ENCODE assay signal across 8 cellular contexts in genomic region chr6:31821301-31822037, GRCh38. TPM values are rescaled to one million over a fixed set of nuclear protein-coding genes. Genes with fewer than 3 reads are reported as not detected.
A peak's percentile ranks its signal among the peaks of the same experiment; 100 is the strongest.
DNase-seq lines count a peak whose midpoint lies in the region; ATAC-seq, FAIRE-seq and TF ChIP-seq lines count a peak whose summit lies in the region.

No MANE protein-coding gene starts in this region.

- H3K4me2 ChIP-seq in HepG2 (ENCODE audit: low read depth, low read length) = peak overlapping the region; percentile 76

- no peaks in the 10 kb centered on the region for H4K20me1 ChIP-seq in HepG2 (ENCODE audit: insufficient read depth, low read length)

- no peaks in the 10 kb centered on the region for H3K36me3 Mint-ChIP-seq in activated B cell treated with CpG ODN at 0.5 μM for 24 hours (ENCODE audit: low read depth)

- peaks cover 37% of the 10 kb centered on the region for H3K4me1 Mint-ChIP-seq in activated B cell treated with CpG ODN at 0.5 μM for 24 hours

- in situ Hi-C loops in HepG2 (cut with HindIII; ENCODE audit: extremely low pct_ligation_motif_present, low pct_unique_long_range_greater_than_20kb) = no loop called here

- TF ChIP-seq CTCF in AG04449 (IDR thresholded peaks at IDR 0.05; ENCODE audit: insufficient read depth, low read length, missing control alignments) (no peak), LNCaP clone FGC (IDR thresholded peaks at IDR 0.05; ENCODE audit: control insufficient read depth, extremely low read depth, insufficient read depth) (no peak), activated B cell treated with CpG ODN at 0.5 μM for 24 hours (IDR thresholded peaks at IDR 0.05) (no peak), HepG2 (CRISPR knock-in tag; IDR thresholded peaks at IDR 0.05) (no peak)

- no peaks in the 10 kb centered on the region for H3K27me3 ChIP-seq in HepG2 (ENCODE audit: control insufficient read depth in 1 of 2, insufficient read depth in 2 of 2, low read length in 2 of 2)

- TF ChIP-seq RAD21 in HepG2 (CRISPR knock-in tag; IDR thresholded peaks at IDR 0.05) = 0 out of 2 replicates have a peak, but pooled peaks have one; percentile 14

- H3K4me3 ChIP-seq in AG04449 (ENCODE audit: low read depth, low read length) (peak overlapping the region; percentile 64), LNCaP clone FGC (ENCODE audit: low read depth, low read length) (peak overlapping the region; percentile 70), HepG2 (replicated peaks in 1 of 3; ENCODE audit: insufficient read depth in 1 of 3, low read depth in 2 of 3, low read length in 3 of 3) (peak overlapping the region; percentile 67 to 91 (median 87))

- H3K27me3 Mint-ChIP-seq in activated B cell treated with CpG ODN at 0.5 μM for 24 hours = no peaks in the 10 kb centered on the region

- H3K9me3 ChIP-seq in HepG2 (ENCODE audit: low read length) = no peaks in the 10 kb centered on the region

- intact Hi-C loops in activated B cell treated with CpG ODN at 0.5 μM for 24 hours (cut with micrococcal nuclease) (loop anchor here (1.0 kb wide), 1 partner anchor 15 kb away; the partner anchor contains the start of gene LSM2), HepG2 (cut with micrococcal nuclease; ENCODE audit: unreplicated experiment) (loop anchor here (2.0 kb wide), 1 partner anchor 141 kb away; the partner anchor contains the start of gene LY6G5C)

- no peak for FAIRE-seq in HepG2 (lab: Jason Lieb, UNC)

- peak overlapping the region; percentile 97 for H3K27ac Mint-ChIP-seq in activated B cell treated with CpG ODN at 0.5 μM for 24 hours

- no peaks in the 10 kb centered on the region for H3K36me3 ChIP-seq in HepG2 (replicated peaks in 1 of 2; ENCODE audit: control insufficient read depth in 1 of 2, insufficient read depth in 2 of 2, low read length in 2 of 2)

- peak overlapping the region; percentile 100 for H3K27ac ChIP-seq in cingulate gyrus (ENCODE audit: low read depth, low read length)
- peak overlapping the region; percentile 86 for H3K27ac ChIP-seq in HepG2 (ENCODE audit: extremely low read length, insufficient read depth, low read length)

- H3K4me3 Mint-ChIP-seq in activated B cell treated with CpG ODN at 0.5 μM for 24 hours = peak overlapping the region; percentile 92

- POLR2A ChIA-PET in AG04449 (lab: Yijun Ruan, JAX) = interaction anchor here (2.7 kb wide), 1 partner anchor 7 kb away, joined by 10 read pairs; the partner anchor contains the start of genes HSPA1A and HSPA1L
- POLR2A ChIA-PET in activated B cell treated with CpG ODN at 0.5 μM for 24 hours (lab: Charles Lee) = interaction anchor here (0.5 to 1.9 kb wide), 13 partner anchors 9 to 169 kb away, joined by 3 to 12 read pairs (median 3); partner anchors contain the start of genes ABHD16A, BAG6, DDAH2 and GPANK1
- POLR2A ChIA-PET in HepG2 (lab: Yijun Ruan, JAX) = interaction anchor here (0.6 to 6.9 kb wide), 15 partner anchors 14 to 1207 kb away, joined by 3 to 66 read pairs (median 5); partner anchors contain the start of genes APOM, BAG6, CLIC1 and GPANK1

- H2AFZ ChIP-seq in HepG2 (ENCODE audit: low read length) = peak overlapping the region; percentile 81

- DNase-seq in AG04449 (ENCODE audit: low read depth, low spot score) (no peak), LNCaP clone FGC (ENCODE audit: low read depth) (no peak), activated B cell treated with CpG ODN at 0.5 μM for 24 hours (no peak), HepG2 (ENCODE audit: low spot score) (no peak), DMS153 treated with DMSO at 0.1 percent for 48 hours (lab: John Stamatoyannopoulos, UW; ENCODE audit: unreplicated experiment) (no peak)
- DNase-seq in stimulated activated CD4-positive, alpha-beta T cell treated with anti-CD3 and anti-CD28 coated beads, Interleukin-2, amount 100 ng/mL, for 48 hours = peak; percentile 73 to 76

- 16% methylated on average over 39 of the region's 39 CpGs for WGBS in HepG2 (ENCODE audit: low lambda C conversion rate)

- peak overlapping the region; percentile 72 for H3K9ac ChIP-seq in HepG2 (ENCODE audit: insufficient read depth, low read depth, low read length)

- BruUV-seq in HepG2 (replicated peaks; lab: Mats Ljungman, UMichigan) = TSS peak; percentile 84

- no peak for TF ChIP-seq EP300 in HepG2 (IDR thresholded peaks at IDR 0.05; ENCODE audit: low read depth in 2 of 2, low read length in 2 of 2)
- no peak for TF ChIP-seq EP300 in HepG2 (CRISPR knock-in tag; IDR thresholded peaks at IDR 0.05; ENCODE audit: borderline replicate concordance)

- peak; percentile 38 for ATAC-seq in GM18870 (IDR thresholded peaks at IDR 0.05; ENCODE audit: unreplicated experiment)
- peak; percentile 43 for ATAC-seq in activated B cell treated with CpG ODN at 0.5 μM for 24 hours (ENCODE audit: low read depth)
- ATAC-seq in HepG2 = peak; percentile 13

- peaks cover 62% of the 10 kb centered on the region for H3K4me1 ChIP-seq in HepG2 (ENCODE audit: insufficient read depth, low read length)

- no peaks in the 10 kb centered on the region for H3K9me3 Mint-ChIP-seq in activated B cell treated with CpG ODN at 0.5 μM for 24 hours

- TF ChIP-seq POLR2A in HepG2 (IDR thresholded peaks at IDR 0.05; ENCODE audit: insufficient read depth in 1 of 2, low read depth in 2 of 2, low read length in 2 of 2) = peak in 1 of 2 experiments; percentile 51; a peak in 3 of 4 replicates

- CTCF ChIA-PET in AG04449 (lab: Yijun Ruan, JAX) = interaction anchor here (0.7 to 1.3 kb wide), 2 partner anchors 26 to 223 kb away, joined by 3 read pairs; partner anchors contain the start of gene VARS1
- CTCF ChIA-PET in activated B cell treated with CpG ODN at 0.5 μM for 24 hours (lab: Charles Lee) = no interaction called here
- CTCF ChIA-PET in HepG2 (lab: Yijun Ruan, JAX; ENCODE audit: low intra/inter-chr PET ratio, low total read pairs) = no interaction called here

- H3K79me2 ChIP-seq in HepG2 (ENCODE audit: insufficient read depth, low read length) = peaks cover 27% of the 10 kb centered on the region

RNA-seq across cellular contexts. Expression of gene HSPA1B, which starts 6.1 kb away (rescaled TPM):
- 23.7 and 30.4 TPM in 2 replicates for total RNA-seq in activated B cell treated with CpG ODN at 0.5 μM for 24 hours
- total RNA-seq in HepG2 (2016; rRNA removed; fragmentation: Illumina TruSeq; extraction: Trizol) = 186 and 189 TPM in 2 replicates
- 8.9 and 12.5 TPM in 2 replicates for total RNA-seq in HepG2 (2016; cell fraction: cytosol; rRNA removed; fragmentation: Illumina TruSeq; extraction: Trizol; ENCODE audit: low read depth)
- total RNA-seq in HepG2 (2016; cell fraction: insoluble cytoplasmic fraction; rRNA removed; fragmentation: Illumina TruSeq; extraction: Trizol) = 148 and 193 TPM in 2 replicates
- 24.6 and 28.1 TPM in 2 replicates for total RNA-seq in HepG2 (2016; cell fraction: membrane; rRNA removed; fragmentation: Illumina TruSeq; extraction: Trizol)
- total RNA-seq in HepG2 (2016; cell fraction: nucleus; rRNA removed; fragmentation: Illumina TruSeq; extraction: Trizol) = 88.3 and 95.9 TPM in 2 replicates
- 26.0 and 57.2 TPM in 2 replicates for polyA plus RNA-seq in HepG2 (2011; rRNA removed)
- polyA plus RNA-seq in HepG2 (2011; cell fraction: cytosol; rRNA removed) = 26.6 and 33.8 TPM in 2 replicates
- polyA plus RNA-seq in HepG2 (2011; cell fraction: nucleus; rRNA removed) = 55.8 and 89.9 TPM in 2 replicates
- 39.8 and 132 TPM in 2 replicates for polyA plus RNA-seq in HepG2 (2012)
- polyA plus RNA-seq in HepG2 (2016; cell fraction: cytosol; fragmentation: Illumina TruSeq; extraction: Trizol; ENCODE audit: low read depth) = 5.4 and 5.8 TPM in 2 replicates
- 148 and 182 TPM in 2 replicates for polyA plus RNA-seq in HepG2 (2016; cell fraction: insoluble cytoplasmic fraction; fragmentation: Illumina TruSeq; extraction: Trizol; ENCODE audit: low read depth)
- 11.1 and 13.6 TPM in 2 replicates for polyA plus RNA-seq in HepG2 (2016; cell fraction: membrane; fragmentation: Illumina TruSeq; extraction: Trizol; ENCODE audit: low read depth)
- 115 and 118 TPM in 2 replicates for polyA plus RNA-seq in HepG2 (2016; cell fraction: nucleus; fragmentation: Illumina TruSeq; extraction: Trizol; ENCODE audit: insufficient read depth, low read depth)
- 84.4 and 185 TPM in 2 replicates for polyA minus RNA-seq in HepG2 (2011; rRNA and poly(A)+ RNA removed; ENCODE audit: low replicate concordance)
- polyA minus RNA-seq in HepG2 (2011; cell fraction: cytosol; rRNA and poly(A)+ RNA removed) = 48.1 and 67.3 TPM in 2 replicates
- polyA minus RNA-seq in HepG2 (2011; cell fraction: nucleus; rRNA and poly(A)+ RNA removed) = 22.7 and 36.4 TPM in 2 replicates

RNA-seq across cellular contexts. Expression of gene HSPA1A, which starts 6.1 kb away (rescaled TPM):
- 27.1 and 28.1 TPM in 2 replicates for total RNA-seq in activated B cell treated with CpG ODN at 0.5 μM for 24 hours
- 83.5 and 85.0 TPM in 2 replicates for total RNA-seq in HepG2 (2016; rRNA removed; fragmentation: Illumina TruSeq; extraction: Trizol)
- total RNA-seq in HepG2 (2016; cell fraction: cytosol; rRNA removed; fragmentation: Illumina TruSeq; extraction: Trizol; ENCODE audit: low read depth) = 4.6 and 5.3 TPM in 2 replicates
- 66.4 and 92.2 TPM in 2 replicates for total RNA-seq in HepG2 (2016; cell fraction: insoluble cytoplasmic fraction; rRNA removed; fragmentation: Illumina TruSeq; extraction: Trizol)
- 7.7 and 11.3 TPM in 2 replicates for total RNA-seq in HepG2 (2016; cell fraction: membrane; rRNA removed; fragmentation: Illumina TruSeq; extraction: Trizol)
- total RNA-seq in HepG2 (2016; cell fraction: nucleus; rRNA removed; fragmentation: Illumina TruSeq; extraction: Trizol) = 35.4 and 46.0 TPM in 2 replicates
- polyA plus RNA-seq in HepG2 (2011; rRNA removed) = 44.5 and 80.9 TPM in 2 replicates
- polyA plus RNA-seq in HepG2 (2011; cell fraction: cytosol; rRNA removed) = 35.0 and 45.6 TPM in 2 replicates
- 53.4 and 85.2 TPM in 2 replicates for polyA plus RNA-seq in HepG2 (2011; cell fraction: nucleus; rRNA removed)
- polyA plus RNA-seq in HepG2 (2012) = 38.1 and 121 TPM in 2 replicates
- 3.7 and 5.6 TPM in 2 replicates for polyA plus RNA-seq in HepG2 (2016; cell fraction: cytosol; fragmentation: Illumina TruSeq; extraction: Trizol; ENCODE audit: low read depth)
- polyA plus RNA-seq in HepG2 (2016; cell fraction: insoluble cytoplasmic fraction; fragmentation: Illumina TruSeq; extraction: Trizol; ENCODE audit: low read depth) = 80.2 and 101 TPM in 2 replicates
- polyA plus RNA-seq in HepG2 (2016; cell fraction: membrane; fragmentation: Illumina TruSeq; extraction: Trizol; ENCODE audit: low read depth) = 5.1 and 7.0 TPM in 2 replicates
- 67.0 and 75.7 TPM in 2 replicates for polyA plus RNA-seq in HepG2 (2016; cell fraction: nucleus; fragmentation: Illumina TruSeq; extraction: Trizol; ENCODE audit: insufficient read depth, low read depth)
- 44.1 and 271 TPM in 2 replicates for polyA minus RNA-seq in HepG2 (2011; rRNA and poly(A)+ RNA removed; ENCODE audit: low replicate concordance)
- polyA minus RNA-seq in HepG2 (2011; cell fraction: cytosol; rRNA and poly(A)+ RNA removed) = 27.3 and 48.7 TPM in 2 replicates
- 14.2 and 25.9 TPM in 2 replicates for polyA minus RNA-seq in HepG2 (2011; cell fraction: nucleus; rRNA and poly(A)+ RNA removed)

RNA-seq across cellular contexts. Expression of gene HSPA1L, which starts 6.4 kb away (rescaled TPM):
- total RNA-seq in activated B cell treated with CpG ODN at 0.5 μM for 24 hours = 1.2 and 2.1 TPM in 2 replicates
- 0.55 and 0.94 TPM in 2 replicates for total RNA-seq in HepG2 (2016; rRNA removed; fragmentation: Illumina TruSeq; extraction: Trizol)
- total RNA-seq in HepG2 (2016; cell fraction: cytosol; rRNA removed; fragmentation: Illumina TruSeq; extraction: Trizol; ENCODE audit: low read depth) = 0.18 and 0.30 TPM in 2 replicates
- 0.87 and 0.97 TPM in 2 replicates for total RNA-seq in HepG2 (2016; cell fraction: insoluble cytoplasmic fraction; rRNA removed; fragmentation: Illumina TruSeq; extraction: Trizol)
- 0.55 and 0.56 TPM in 2 replicates for total RNA-seq in HepG2 (2016; cell fraction: membrane; rRNA removed; fragmentation: Illumina TruSeq; extraction: Trizol)
- total RNA-seq in HepG2 (2016; cell fraction: nucleus; rRNA removed; fragmentation: Illumina TruSeq; extraction: Trizol) = 0.38 and 0.47 TPM in 2 replicates
- 0.78 and 1.0 TPM in 2 replicates for polyA plus RNA-seq in HepG2 (2011; rRNA removed)
- polyA plus RNA-seq in HepG2 (2011; cell fraction: cytosol; rRNA removed) = 0.67 and 0.72 TPM in 2 replicates
- 0.45 and 0.73 TPM in 2 replicates for polyA plus RNA-seq in HepG2 (2011; cell fraction: nucleus; rRNA removed)
- polyA plus RNA-seq in HepG2 (2012) = 0.87 and 1.1 TPM in 2 replicates
- polyA plus RNA-seq in HepG2 (2016; cell fraction: cytosol; fragmentation: Illumina TruSeq; extraction: Trizol; ENCODE audit: low read depth) = 0.08 and 0.12 TPM in 2 replicates
- polyA plus RNA-seq in HepG2 (2016; cell fraction: insoluble cytoplasmic fraction; fragmentation: Illumina TruSeq; extraction: Trizol; ENCODE audit: low read depth) = 0.98 and 1.0 TPM in 2 replicates
- 0.34 and 0.37 TPM in 2 replicates for polyA plus RNA-seq in HepG2 (2016; cell fraction: membrane; fragmentation: Illumina TruSeq; extraction: Trizol; ENCODE audit: low read depth)
- polyA plus RNA-seq in HepG2 (2016; cell fraction: nucleus; fragmentation: Illumina TruSeq; extraction: Trizol; ENCODE audit: insufficient read depth, low read depth) = 0.93 and 1.0 TPM in 2 replicates
- polyA minus RNA-seq in HepG2 (2011; rRNA and poly(A)+ RNA removed; ENCODE audit: low replicate concordance) = 0.46 and 2.2 TPM in 2 replicates
- polyA minus RNA-seq in HepG2 (2011; cell fraction: cytosol; rRNA and poly(A)+ RNA removed) = 0.44 and 0.59 TPM in 2 replicates
- 0.25 and 0.39 TPM in 2 replicates for polyA minus RNA-seq in HepG2 (2011; cell fraction: nucleus; rRNA and poly(A)+ RNA removed)

RNA-seq across cellular contexts. Expression of gene LSM2, which starts 14.7 kb away (rescaled TPM):
- 61.8 and 68.6 TPM in 2 replicates for total RNA-seq in activated B cell treated with CpG ODN at 0.5 μM for 24 hours
- total RNA-seq in HepG2 (2016; rRNA removed; fragmentation: Illumina TruSeq; extraction: Trizol) = 90.5 and 93.7 TPM in 2 replicates
- 84.8 and 113 TPM in 2 replicates for total RNA-seq in HepG2 (2016; cell fraction: cytosol; rRNA removed; fragmentation: Illumina TruSeq; extraction: Trizol; ENCODE audit: low read depth)
- total RNA-seq in HepG2 (2016; cell fraction: insoluble cytoplasmic fraction; rRNA removed; fragmentation: Illumina TruSeq; extraction: Trizol) = 85.1 and 91.1 TPM in 2 replicates
- 109 and 138 TPM in 2 replicates for total RNA-seq in HepG2 (2016; cell fraction: membrane; rRNA removed; fragmentation: Illumina TruSeq; extraction: Trizol)
- total RNA-seq in HepG2 (2016; cell fraction: nucleus; rRNA removed; fragmentation: Illumina TruSeq; extraction: Trizol) = 34.2 and 38.1 TPM in 2 replicates
- polyA plus RNA-seq in HepG2 (2011; rRNA removed) = 64.7 and 69.4 TPM in 2 replicates
- polyA plus RNA-seq in HepG2 (2011; cell fraction: cytosol; rRNA removed) = 89.7 and 101 TPM in 2 replicates
- 34.2 and 36.0 TPM in 2 replicates for polyA plus RNA-seq in HepG2 (2011; cell fraction: nucleus; rRNA removed)
- 71.2 and 86.4 TPM in 2 replicates for polyA plus RNA-seq in HepG2 (2012)
- polyA plus RNA-seq in HepG2 (2016; cell fraction: cytosol; fragmentation: Illumina TruSeq; extraction: Trizol; ENCODE audit: low read depth) = 98.5 and 146 TPM in 2 replicates
- polyA plus RNA-seq in HepG2 (2016; cell fraction: insoluble cytoplasmic fraction; fragmentation: Illumina TruSeq; extraction: Trizol; ENCODE audit: low read depth) = 103 and 104 TPM in 2 replicates
- 107 and 140 TPM in 2 replicates for polyA plus RNA-seq in HepG2 (2016; cell fraction: membrane; fragmentation: Illumina TruSeq; extraction: Trizol; ENCODE audit: low read depth)
- 61.6 and 67.5 TPM in 2 replicates for polyA plus RNA-seq in HepG2 (2016; cell fraction: nucleus; fragmentation: Illumina TruSeq; extraction: Trizol; ENCODE audit: insufficient read depth, low read depth)
- polyA minus RNA-seq in HepG2 (2011; rRNA and poly(A)+ RNA removed; ENCODE audit: low replicate concordance) = 56.3 and 77.2 TPM in 2 replicates
- polyA minus RNA-seq in HepG2 (2011; cell fraction: cytosol; rRNA and poly(A)+ RNA removed) = 44.2 and 47.4 TPM in 2 replicates
- 7.2 and 10.2 TPM in 2 replicates for polyA minus RNA-seq in HepG2 (2011; cell fraction: nucleus; rRNA and poly(A)+ RNA removed)

RNA-seq across cellular contexts. Expression of gene VARS1, which starts 25.9 kb away (rescaled TPM):
- total RNA-seq in activated B cell treated with CpG ODN at 0.5 μM for 24 hours (136 and 140 TPM in 2 replicates), HepG2 (2016; rRNA removed; fragmentation: Illumina TruSeq; extraction: Trizol) (56.1 and 59.2 TPM in 2 replicates)
- total RNA-seq in HepG2 (2016; cell fraction: cytosol; rRNA removed; fragmentation: Illumina TruSeq; extraction: Trizol; ENCODE audit: low read depth) = 36.5 and 36.9 TPM in 2 replicates
- 50.7 and 55.3 TPM in 2 replicates for total RNA-seq in HepG2 (2016; cell fraction: insoluble cytoplasmic fraction; rRNA removed; fragmentation: Illumina TruSeq; extraction: Trizol)
- total RNA-seq in HepG2 (2016; cell fraction: membrane; rRNA removed; fragmentation: Illumina TruSeq; extraction: Trizol) = 27.2 and 29.5 TPM in 2 replicates
- 86.8 and 97.8 TPM in 2 replicates for total RNA-seq in HepG2 (2016; cell fraction: nucleus; rRNA removed; fragmentation: Illumina TruSeq; extraction: Trizol)
- 14.7 and 19.9 TPM in 2 replicates for polyA plus RNA-seq in HepG2 (2011; rRNA removed)
- polyA plus RNA-seq in HepG2 (2011; cell fraction: cytosol; rRNA removed) = 9.3 and 11.8 TPM in 2 replicates
- 168 and 186 TPM in 2 replicates for polyA plus RNA-seq in HepG2 (2011; cell fraction: nucleus; rRNA removed)
- 66.0 and 85.3 TPM in 2 replicates for polyA plus RNA-seq in HepG2 (2012)
- 13.0 and 13.1 TPM in 2 replicates for polyA plus RNA-seq in HepG2 (2016; cell fraction: cytosol; fragmentation: Illumina TruSeq; extraction: Trizol; ENCODE audit: low read depth)
- polyA plus RNA-seq in HepG2 (2016; cell fraction: insoluble cytoplasmic fraction; fragmentation: Illumina TruSeq; extraction: Trizol; ENCODE audit: low read depth) = 49.9 and 74.0 TPM in 2 replicates
- 19.6 and 25.4 TPM in 2 replicates for polyA plus RNA-seq in HepG2 (2016; cell fraction: membrane; fragmentation: Illumina TruSeq; extraction: Trizol; ENCODE audit: low read depth)
- polyA plus RNA-seq in HepG2 (2016; cell fraction: nucleus; fragmentation: Illumina TruSeq; extraction: Trizol; ENCODE audit: insufficient read depth, low read depth) = 221 and 231 TPM in 2 replicates
- 58.3 and 63.6 TPM in 2 replicates for polyA minus RNA-seq in HepG2 (2011; rRNA and poly(A)+ RNA removed; ENCODE audit: low replicate concordance)
- polyA minus RNA-seq in HepG2 (2011; cell fraction: cytosol; rRNA and poly(A)+ RNA removed) = 37.6 and 39.2 TPM in 2 replicates
- 34.9 and 47.5 TPM in 2 replicates for polyA minus RNA-seq in HepG2 (2011; cell fraction: nucleus; rRNA and poly(A)+ RNA removed)

Comparison
In these comparisons a context has a peak if more than half of its experiments do, and no peak if none do; other contexts are left out.
1. DNase-seq: peak in stimulated activated CD4-positive, alpha-beta T cell treated with anti-CD3 and anti-CD28 coated beads, Interleukin-2, amount 100 ng/mL, for 48 hours (2 of 2); none in AG04449 (single experiment), LNCaP clone FGC (single experiment), activated B cell treated with CpG ODN at 0.5 μM for 24 hours (single experiment), HepG2 (single experiment) and DMS153 treated with DMSO at 0.1 percent for 48 hours (single experiment).
2. Peak in every context shown above with its lines, with median percentiles within 50 percentile points of each other: H3K4me3 ChIP-seq and ATAC-seq.